ENCODE assay signal across 19 cellular contexts in the genomic region with DNA sequence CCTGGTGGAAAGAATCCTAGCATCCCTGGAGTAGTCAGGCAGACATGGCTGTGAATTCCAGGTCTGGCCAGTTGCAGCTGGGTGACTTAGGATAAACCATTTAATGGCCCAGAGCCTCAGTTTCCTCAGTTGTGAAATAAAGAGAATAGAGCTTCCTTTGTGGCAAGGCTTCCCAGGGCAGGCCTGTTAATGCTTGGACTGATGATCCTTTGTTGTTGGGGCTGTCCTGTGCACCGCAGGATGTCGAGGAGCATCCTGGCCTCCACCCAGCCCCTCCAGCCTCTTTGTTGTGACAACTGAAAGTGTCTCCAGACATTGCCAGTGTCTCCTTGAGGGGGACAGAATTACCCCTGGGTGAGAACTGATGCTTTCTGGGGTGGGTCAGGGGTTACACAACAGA. TPM values are rescaled to one million over a fixed set of nuclear protein-coding genes. Genes with fewer than 3 reads are reported as not detected.
DNase-seq lines count a peak whose midpoint lies in the region; ATAC-seq and TF ChIP-seq lines count a peak whose summit lies in the region.
"Had no signal": no experiment of that assay in that cellular context is flagged by ENCODE, and none has a peak within 500 bp of the region (broad histone marks: within the 10 kb centered on the region; RNA-seq: fewer than 3 reads in every experiment).

No MANE protein-coding gene starts in this region.

- peak overlapping the region; percentile 1 for H3K27ac Mint-ChIP-seq in Calu3 (ENCODE audit: unreplicated experiment)
- H3K27ac Mint-ChIP-seq: CD4-positive, CD25-positive, alpha-beta regulatory T cell had no signal

- H3K14ac ChIP-seq in mesenchymal stem cell (ENCODE audit: low read length in 2 of 2), result no peak overlapping the region

- CTCF ChIA-PET in Calu3 (lab: Charles Lee), result interaction anchor here (1.4 kb wide), 1 partner anchor 25 kb away, joined by 3 read pairs; no protein-coding TSS in a partner anchor

- no peaks in the 10 kb centered on the region for H3K9me3 ChIP-seq in mesenchymal stem cell (ENCODE audit: control insufficient read depth, low read length)

- no peaks in the 10 kb centered on the region for H3K27me3 Mint-ChIP-seq in Calu3 (ENCODE audit: unreplicated experiment)

- H3K4me1 ChIP-seq in mesenchymal stem cell (ENCODE audit: control insufficient read depth, insufficient read depth, low read depth, low read length), result peaks cover 28% of the 10 kb centered on the region

- no peak for TF ChIP-seq CTCF in Calu3 (IDR thresholded peaks at IDR 0.05; ENCODE audit: unreplicated experiment)

- no peak overlapping the region for H2AK5ac ChIP-seq in mesenchymal stem cell (ENCODE audit: low read length, severe bottlenecking)

- H4K8ac ChIP-seq in mesenchymal stem cell (ENCODE audit: low read length), result no peak overlapping the region

- H2BK5ac ChIP-seq in mesenchymal stem cell (ENCODE audit: low read depth, low read length, poor library complexity, severe bottlenecking), result no peak overlapping the region

- H3K4me1 Mint-ChIP-seq in Calu3 (ENCODE audit: low read depth, unreplicated experiment), result peaks cover 20% of the 10 kb centered on the region
- H3K4me1 Mint-ChIP-seq: CD4-positive, CD25-positive, alpha-beta regulatory T cell had no signal

- no peak for ATAC-seq in HG03469 (IDR thresholded peaks at IDR 0.05; ENCODE audit: unreplicated experiment)
- ATAC-seq: HCT116, K562 had no signal

- no peak overlapping the region for H3K18ac ChIP-seq in mesenchymal stem cell (ENCODE audit: low read depth in 1 of 2, low read length in 2 of 2)

- H3K27me3 ChIP-seq in mesenchymal stem cell (ENCODE audit: control insufficient read depth in 1 of 2, insufficient read depth in 1 of 2, low read length in 2 of 2), result peaks cover 0 to 29% of the 10 kb centered on the region in 2 experiments

- no peak overlapping the region for H3K4ac ChIP-seq in mesenchymal stem cell (ENCODE audit: low read depth in 1 of 2, low read length in 2 of 2)

- no peaks in the 10 kb centered on the region for H3K79me1 ChIP-seq in mesenchymal stem cell (replicated peaks; ENCODE audit: low read length, poor library complexity, severe bottlenecking)

- H2BK120ac ChIP-seq in mesenchymal stem cell (ENCODE audit: low read depth, low read length), result no peak overlapping the region

- no peak overlapping the region for H3K4me2 ChIP-seq in mesenchymal stem cell (ENCODE audit: low read length, poor library complexity, severe bottlenecking)

- no peak for DNase-seq in Calu3
- peak; percentile 42 for DNase-seq in globus pallidus (ENCODE audit: low spot score)
- DNase-seq in mesenchymal stem cell, result no peak
- DNase-seq in nucleus accumbens (lab: John Stamatoyannopoulos, UW), result no peak
- DNase-seq: AML-193; CD4-positive, CD25-positive, alpha-beta regulatory T cell; DMS79; NCI-H1048; NCI-H345; NCI-H526 treated with DMSO at 0.1 percent for 48 hours; OCI-M1; RPMI8226 had no signal

- H3K9ac ChIP-seq in mesenchymal stem cell (ENCODE audit: low read length), result no peak overlapping the region

- H4K91ac ChIP-seq in mesenchymal stem cell (ENCODE audit: low read length), result no peak overlapping the region

- H3K23ac ChIP-seq in mesenchymal stem cell (ENCODE audit: low read length in 2 of 2), result no peak overlapping the region

- intact Hi-C loops in Calu3 (cut with micrococcal nuclease; ENCODE audit: unreplicated experiment), result no loop called here

- no peak overlapping the region for H3K4me3 ChIP-seq in mesenchymal stem cell (ENCODE audit: insufficient read depth in 1 of 2, low read depth in 1 of 2, low read length in 2 of 2)
- H3K4me3 ChIP-seq: K562 had no signal

- WGBS in mesenchymal stem cell, result 83% methylated on average over 2 of the region's 2 CpGs

- H3K4me3 Mint-ChIP-seq in Calu3 (ENCODE audit: low read depth, unreplicated experiment), result no peak overlapping the region
- H3K4me3 Mint-ChIP-seq: CD4-positive, CD25-positive, alpha-beta regulatory T cell had no signal

- peaks cover 0 to 86% of the 10 kb centered on the region in 2 experiments for H3K36me3 ChIP-seq in mesenchymal stem cell (ENCODE audit: control insufficient read depth in 1 of 2, insufficient read depth in 2 of 2, low read depth in 1 of 2, low read length in 2 of 2)

- H2BK12ac ChIP-seq in mesenchymal stem cell (ENCODE audit: low read length in 2 of 2), result no peak overlapping the region

- no peak overlapping the region for H2BK15ac ChIP-seq in mesenchymal stem cell (ENCODE audit: low read depth, poor library complexity, severe bottlenecking)

- H3K9me3 Mint-ChIP-seq in Calu3 (ENCODE audit: low read depth, unreplicated experiment), result no peaks in the 10 kb centered on the region
- H3K9me3 Mint-ChIP-seq: CD4-positive, CD25-positive, alpha-beta regulatory T cell had no signal

- H3K27ac ChIP-seq in angular gyrus (ENCODE audit: low read depth, low read length), result peak overlapping the region; percentile 78
- peak overlapping the region; percentile 77 for H3K27ac ChIP-seq in temporal lobe (ENCODE audit: low read depth, low read length)
- no peak overlapping the region for H3K27ac ChIP-seq in mesenchymal stem cell (ENCODE audit: low read length, poor library complexity, severe bottlenecking)
- H3K27ac ChIP-seq: HL-60 had no signal

- no TSS peak for BruUV-seq in Calu3 (replicated peaks; lab: Mats Ljungman, UMichigan)

- peaks cover 8% of the 10 kb centered on the region for H3K36me3 Mint-ChIP-seq in Calu3 (ENCODE audit: insufficient read depth, unreplicated experiment)
- H3K36me3 Mint-ChIP-seq: CD4-positive, CD25-positive, alpha-beta regulatory T cell had no signal

- H2AFZ ChIP-seq in mesenchymal stem cell (ENCODE audit: low read depth, low read length), result no peak overlapping the region

RNA-seq across cellular contexts. Expression of a gene that starts 16.3 kb away (rescaled TPM):
- total RNA-seq in Calu3 (2022), result 0.32 TPM in 1 of 2 replicates, not detected in the other
- total RNA-seq in temporal lobe, result 1.2 TPM
- 0.68 TPM for polyA plus RNA-seq in mesenchymal stem cell (2013, experiment 1 of 2)
- 0.79 TPM for polyA plus RNA-seq in mesenchymal stem cell (2013, experiment 2 of 2)
- total RNA-seq: G401 had no signal

RNA-seq across cellular contexts. Expression of a gene that starts 30.2 kb away (rescaled TPM):
- total RNA-seq in Calu3 (2022) (36.5 and 40.2 TPM in 2 replicates), temporal lobe (14.3 TPM)
- 20.0 TPM for polyA plus RNA-seq in mesenchymal stem cell (2013, experiment 1 of 2)
- polyA plus RNA-seq in mesenchymal stem cell (2013, experiment 2 of 2), result 16.9 TPM

RNA-seq across cellular contexts. Expression of a gene that starts 31.7 kb away (rescaled TPM):
- 80.9 and 83.1 TPM in 2 replicates for total RNA-seq in Calu3 (2022)
- total RNA-seq in temporal lobe, result 11.6 TPM
- polyA plus RNA-seq in mesenchymal stem cell (2013, experiment 1 of 2), result 82.1 TPM
- polyA plus RNA-seq in mesenchymal stem cell (2013, experiment 2 of 2), result 85.0 TPM
